In genomic region chr11:47523491-47524199, GRCh38 we compare ENCODE assay signal across 8 cellular contexts. TPM values are rescaled to one million over a fixed set of nuclear protein-coding genes. Genes with fewer than 3 reads are reported as not detected.
DNase-seq lines count a peak whose midpoint lies in the region; ATAC-seq and TF ChIP-seq lines count a peak whose summit lies in the region.

No MANE protein-coding gene starts in this region.

- peak overlapping the region; percentile 65 for H3K4me3 Mint-ChIP-seq in activated T-cell treated with anti-CD3 and anti-CD28 coated beads, Interleukin-2, amount 50 U/mL, for 4 hours
- H3K4me3 Mint-ChIP-seq in neural crest cell = no peak overlapping the region

- no peaks in the 10 kb centered on the region for H3K9me3 Mint-ChIP-seq in activated T-cell treated with anti-CD3 and anti-CD28 coated beads, Interleukin-2, amount 50 U/mL, for 4 hours
- H3K9me3 Mint-ChIP-seq in neural crest cell = no peaks in the 10 kb centered on the region

- TF ChIP-seq CTCF in neural crest cell (conservative IDR thresholded peaks at IDR 0.05) = no peak

- peak; percentile 67 to 71 for ATAC-seq in activated T-cell treated with anti-CD3 and anti-CD28 coated beads, Interleukin-2, amount 50 U/mL, for 4 hours
- no peak for ATAC-seq in HG03139 (IDR thresholded peaks at IDR 0.05; ENCODE audit: unreplicated experiment)

- peaks cover 74% of the 10 kb centered on the region for H3K4me1 Mint-ChIP-seq in activated T-cell treated with anti-CD3 and anti-CD28 coated beads, Interleukin-2, amount 50 U/mL, for 4 hours (ENCODE audit: low read depth)
- peaks cover 38% of the 10 kb centered on the region for H3K4me1 Mint-ChIP-seq in neural crest cell

- H3K27ac Mint-ChIP-seq in neural crest cell (ENCODE audit: unreplicated experiment) = peak overlapping the region; percentile 87

- no peaks in the 10 kb centered on the region for H3K27me3 Mint-ChIP-seq in activated T-cell treated with anti-CD3 and anti-CD28 coated beads, Interleukin-2, amount 50 U/mL, for 4 hours (ENCODE audit: low read depth)
- H3K27me3 Mint-ChIP-seq in neural crest cell (ENCODE audit: low read depth) = no peaks in the 10 kb centered on the region

- peaks cover 12% of the 10 kb centered on the region for H3K36me3 Mint-ChIP-seq in activated T-cell treated with anti-CD3 and anti-CD28 coated beads, Interleukin-2, amount 50 U/mL, for 4 hours (ENCODE audit: insufficient read depth)
- H3K36me3 Mint-ChIP-seq in neural crest cell (ENCODE audit: low read depth) = no peaks in the 10 kb centered on the region

- in situ Hi-C loops in KBM-7 (cut with MboI; ENCODE audit: low pct_unique_long_range_greater_than_20kb, low sequenced_read_pairs) = no loop called here

- peak; percentile 24 to 65 (median 38) for DNase-seq in stimulated activated naive CD4-positive, alpha-beta T cell (lab: John Stamatoyannopoulos, UW)
- no peak for DNase-seq in stimulated activated naive CD4-positive, alpha-beta T cell treated with Interleukin-2 at 50 U/mL for 16 hours (lab: John Stamatoyannopoulos, UW)
- peak; percentile 54 for DNase-seq in KBM-7
- DNase-seq in activated T-cell treated with anti-CD3 and anti-CD28 coated beads, Interleukin-2, amount 50 U/mL, for 4 hours = peak; percentile 32
- peak; percentile 83 for DNase-seq in fibroblast of peridontal ligament (ENCODE audit: extremely low read depth)
- DNase-seq in neural crest cell (ENCODE audit: low read depth, low spot score) = no peak
- no peak for DNase-seq in NCI-H2029 treated with DMSO at 0.1 percent for 48 hours (lab: John Stamatoyannopoulos, UW)

RNA-seq across cellular contexts. Expression of gene CELF1, which starts 29.3 kb away (rescaled TPM):
- 100 to 1,000 TPM; 186 to 199 (median 190) TPM for total RNA-seq in activated T-cell treated with anti-CD3 and anti-CD28 coated beads, Interleukin-2, amount 50 U/mL, for 4 hours
- total RNA-seq in neural crest cell = 176 and 180 TPM in 2 replicates

RNA-seq across cellular contexts. Expression of gene PTPMT1, which starts 41.8 kb away (rescaled TPM):
- 10 to 100 TPM; 47.1 to 54.7 (median 48.8) TPM for total RNA-seq in activated T-cell treated with anti-CD3 and anti-CD28 coated beads, Interleukin-2, amount 50 U/mL, for 4 hours
- total RNA-seq in neural crest cell = 41.8 and 47.0 TPM in 2 replicates

RNA-seq across cellular contexts. Expression of gene KBTBD4, which starts 55.1 kb away (rescaled TPM):
- total RNA-seq in activated T-cell treated with anti-CD3 and anti-CD28 coated beads, Interleukin-2, amount 50 U/mL, for 4 hours = 10 to 100 TPM; 19.6 to 24.7 (median 21.5) TPM
- total RNA-seq in neural crest cell = 15.4 and 16.6 TPM in 2 replicates

RNA-seq across cellular contexts. Expression of gene NDUFS3, which starts 55.2 kb away (rescaled TPM):
- total RNA-seq in activated T-cell treated with anti-CD3 and anti-CD28 coated beads, Interleukin-2, amount 50 U/mL, for 4 hours = 100 to 1,000 TPM; 164 to 174 (median 170) TPM
- total RNA-seq in neural crest cell = 172 and 178 TPM in 2 replicates

Comparison
In these comparisons a context has a peak if more than half of its experiments do, and no peak if none do; other contexts are left out.
1. DNase-seq: peak in stimulated activated naive CD4-positive, alpha-beta T cell (6 of 6), KBM-7 (single experiment), activated T-cell treated with anti-CD3 and anti-CD28 coated beads, Interleukin-2, amount 50 U/mL, for 4 hours (single experiment) and fibroblast of peridontal ligament (single experiment); none in stimulated activated naive CD4-positive, alpha-beta T cell treated with Interleukin-2 at 50 U/mL for 16 hours (single experiment), neural crest cell (single experiment) and NCI-H2029 treated with DMSO at 0.1 percent for 48 hours (single experiment).